In the genomic region with DNA sequence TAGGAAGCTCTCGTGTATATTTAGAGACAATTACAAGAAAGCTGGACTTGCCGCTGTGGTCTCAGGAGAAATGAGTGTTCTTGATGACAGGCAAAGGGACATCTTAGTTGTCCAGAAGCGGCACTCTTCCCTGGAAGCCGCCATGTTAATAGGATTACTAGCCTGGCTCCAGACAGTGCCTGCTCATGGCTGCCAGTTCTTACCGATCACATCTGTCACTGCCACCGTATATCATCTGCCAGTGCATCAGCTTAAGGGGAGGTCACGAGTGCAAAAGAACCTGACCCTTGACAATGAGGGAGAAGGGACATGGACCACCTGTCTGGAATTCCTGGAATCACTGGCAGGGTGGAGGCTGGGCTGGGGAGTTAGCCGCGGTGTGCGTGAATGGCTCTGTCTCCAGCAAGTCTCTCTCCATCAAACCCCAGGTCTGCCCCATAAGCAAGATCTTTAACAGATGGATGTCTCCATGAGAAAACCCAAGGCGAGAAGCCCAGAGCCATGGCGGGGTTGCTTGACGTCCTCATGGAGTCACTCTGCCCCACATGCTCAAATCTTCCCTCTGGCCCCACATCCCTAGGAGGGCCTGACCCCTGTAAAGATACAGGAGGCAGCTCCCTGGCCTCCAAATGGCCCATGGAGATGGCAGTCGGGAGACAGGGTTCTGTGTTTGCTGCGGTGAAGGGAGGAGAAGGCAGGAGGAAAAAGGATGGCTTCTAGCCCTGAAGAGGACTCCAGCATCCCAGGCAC, we compare ENCODE assay signal across 1 cellular context.
TF ChIP-seq lines count a peak whose summit lies in the region.

No MANE protein-coding gene starts in this region.

TF ChIP-seq in HepG2, 621 proteins besides CTCF, POLR2A, EP300 and RAD21 (continued from another document):
- TF ChIP-seq, protein P1, sequence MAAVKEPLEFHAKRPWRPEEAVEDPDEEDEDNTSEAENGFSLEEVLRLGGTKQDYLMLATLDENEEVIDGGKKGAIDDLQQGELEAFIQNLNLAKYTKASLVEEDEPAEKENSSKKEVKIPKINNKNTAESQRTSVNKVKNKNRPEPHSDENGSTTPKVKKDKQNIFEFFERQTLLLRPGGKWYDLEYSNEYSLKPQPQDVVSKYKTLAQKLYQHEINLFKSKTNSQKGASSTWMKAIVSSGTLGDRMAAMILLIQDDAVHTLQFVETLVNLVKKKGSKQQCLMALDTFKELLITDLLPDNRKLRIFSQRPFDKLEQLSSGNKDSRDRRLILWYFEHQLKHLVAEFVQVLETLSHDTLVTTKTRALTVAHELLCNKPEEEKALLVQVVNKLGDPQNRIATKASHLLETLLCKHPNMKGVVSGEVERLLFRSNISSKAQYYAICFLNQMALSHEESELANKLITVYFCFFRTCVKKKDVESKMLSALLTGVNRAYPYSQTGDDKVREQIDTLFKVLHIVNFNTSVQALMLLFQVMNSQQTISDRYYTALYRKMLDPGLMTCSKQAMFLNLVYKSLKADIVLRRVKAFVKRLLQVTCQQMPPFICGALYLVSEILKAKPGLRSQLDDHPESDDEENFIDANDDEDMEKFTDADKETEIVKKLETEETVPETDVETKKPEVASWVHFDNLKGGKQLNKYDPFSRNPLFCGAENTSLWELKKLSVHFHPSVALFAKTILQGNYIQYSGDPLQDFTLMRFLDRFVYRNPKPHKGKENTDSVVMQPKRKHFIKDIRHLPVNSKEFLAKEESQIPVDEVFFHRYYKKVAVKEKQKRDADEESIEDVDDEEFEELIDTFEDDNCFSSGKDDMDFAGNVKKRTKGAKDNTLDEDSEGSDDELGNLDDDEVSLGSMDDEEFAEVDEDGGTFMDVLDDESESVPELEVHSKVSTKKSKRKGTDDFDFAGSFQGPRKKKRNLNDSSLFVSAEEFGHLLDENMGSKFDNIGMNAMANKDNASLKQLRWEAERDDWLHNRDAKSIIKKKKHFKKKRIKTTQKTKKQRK (IDR thresholded peaks at IDR 0.05; ENCODE audit: low read length) = no peak
- TF ChIP-seq FOXC1 (CRISPR knock-in tag; IDR thresholded peaks at IDR 0.05; ENCODE audit: borderline replicate concordance) = no peak
- TF ChIP-seq, protein P2, sequence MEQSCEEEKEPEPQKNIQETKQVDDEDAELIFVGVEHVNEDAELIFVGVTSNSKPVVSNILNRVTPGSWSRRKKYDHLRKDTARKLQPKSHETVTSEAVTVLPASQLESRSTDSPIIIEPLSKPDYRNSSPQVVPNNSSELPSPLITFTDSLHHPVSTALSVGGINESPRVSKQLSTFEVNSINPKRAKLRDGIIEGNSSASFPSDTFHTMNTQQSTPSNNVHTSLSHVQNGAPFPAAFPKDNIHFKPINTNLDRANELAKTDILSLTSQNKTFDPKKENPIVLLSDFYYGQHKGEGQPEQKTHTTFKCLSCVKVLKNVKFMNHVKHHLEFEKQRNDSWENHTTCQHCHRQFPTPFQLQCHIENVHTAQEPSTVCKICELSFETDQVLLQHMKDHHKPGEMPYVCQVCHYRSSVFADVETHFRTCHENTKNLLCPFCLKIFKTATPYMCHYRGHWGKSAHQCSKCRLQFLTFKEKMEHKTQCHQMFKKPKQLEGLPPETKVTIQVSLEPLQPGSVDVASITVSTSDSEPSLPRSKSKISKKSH (CRISPR knock-in tag; IDR thresholded peaks at IDR 0.05; ENCODE audit: borderline replicate concordance) = no peak
- no peak for TF ChIP-seq YEATS2 (CRISPR knock-in tag; IDR thresholded peaks at IDR 0.05; ENCODE audit: borderline replicate concordance)
- TF ChIP-seq, protein P3, sequence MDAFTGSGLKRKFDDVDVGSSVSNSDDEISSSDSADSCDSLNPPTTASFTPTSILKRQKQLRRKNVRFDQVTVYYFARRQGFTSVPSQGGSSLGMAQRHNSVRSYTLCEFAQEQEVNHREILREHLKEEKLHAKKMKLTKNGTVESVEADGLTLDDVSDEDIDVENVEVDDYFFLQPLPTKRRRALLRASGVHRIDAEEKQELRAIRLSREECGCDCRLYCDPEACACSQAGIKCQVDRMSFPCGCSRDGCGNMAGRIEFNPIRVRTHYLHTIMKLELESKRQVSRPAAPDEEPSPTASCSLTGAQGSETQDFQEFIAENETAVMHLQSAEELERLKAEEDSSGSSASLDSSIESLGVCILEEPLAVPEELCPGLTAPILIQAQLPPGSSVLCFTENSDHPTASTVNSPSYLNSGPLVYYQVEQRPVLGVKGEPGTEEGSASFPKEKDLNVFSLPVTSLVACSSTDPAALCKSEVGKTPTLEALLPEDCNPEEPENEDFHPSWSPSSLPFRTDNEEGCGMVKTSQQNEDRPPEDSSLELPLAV (CRISPR knock-in tag; conservative IDR thresholded peaks at IDR 0.05; ENCODE audit: low read depth) = no peak
- TF ChIP-seq ZNF780A (CRISPR knock-in tag; IDR thresholded peaks at IDR 0.05) = no peak
